Comparison of ENCODE assay signal across 8 cellular contexts in genomic region chr17:74566132-74566753, GRCh38. TPM values are rescaled to one million over a fixed set of nuclear protein-coding genes. Genes with fewer than 3 reads are reported as not detected.
DNase-seq lines count a peak whose midpoint lies in the region; ATAC-seq and TF ChIP-seq lines count a peak whose summit lies in the region.

No MANE protein-coding gene starts in this region.

- H3K27ac ChIP-seq in 22Rv1: no peak overlapping the region

- ATAC-seq in left lobe of liver (peak; percentile 58), HG02870 (IDR thresholded peaks at IDR 0.05; ENCODE audit: unreplicated experiment) (no peak)

- no peak overlapping the region for H3K4me3 ChIP-seq in astrocyte of the cerebellum (ENCODE audit: low read depth, low read length)

- DNase-seq in G401 (ENCODE audit: low spot score): peak; percentile 73
- DNase-seq in NCI-H460 (ENCODE audit: extremely low read depth, low read depth): peak; percentile 48
- no peak for DNase-seq in astrocyte of the cerebellum (ENCODE audit: low read depth)
- DNase-seq in left lobe of liver (ENCODE audit: low spot score): no peak
- no peak for DNase-seq in epidermal melanocyte (ENCODE audit: insufficient read length, low spot score)
- no peak for DNase-seq in medulla oblongata (ENCODE audit: extremely low spot score)

- in situ Hi-C loops in G401 (cut with HindIII; ENCODE audit: low sequenced_read_pairs) (no loop called here), astrocyte of the cerebellum (cut with HindIII; ENCODE audit: low sequenced_read_pairs) (no loop called here)

- TF ChIP-seq CTCF in 22Rv1 (IDR thresholded peaks at IDR 0.05): peak; percentile 79
- TF ChIP-seq CTCF in astrocyte of the cerebellum (IDR thresholded peaks at IDR 0.05; ENCODE audit: low read depth, low read length, missing control alignments): peak; percentile 48

RNA-seq across cellular contexts. Expression of gene CD300H, which starts 1.1 kb away (rescaled TPM):
- not detected in 2 replicates for total RNA-seq in G401 (2014; rRNA removed; shearing (Covaris generic))
- not detected in 2 replicates for total RNA-seq in NCI-H460 (2014; rRNA removed; shearing (Covaris generic))
- polyA plus RNA-seq in NCI-H460 (2014; cell fraction: nucleus; rRNA removed): not detected in 2 replicates
- not detected for total RNA-seq in left lobe of liver

RNA-seq across cellular contexts. Expression of gene CD300C, which starts 20.3 kb away (rescaled TPM):
- not detected in 2 replicates for total RNA-seq in G401 (2014; rRNA removed; shearing (Covaris generic))
- 0.10 and 0.26 TPM in 2 replicates for total RNA-seq in NCI-H460 (2014; rRNA removed; shearing (Covaris generic))
- polyA plus RNA-seq in NCI-H460 (2014; cell fraction: nucleus; rRNA removed): not detected in 2 replicates
- 0.50 TPM for total RNA-seq in left lobe of liver

RNA-seq across cellular contexts. Expression of gene CD300LD, which starts 25.8 kb away (rescaled TPM):
- total RNA-seq in G401 (2014; rRNA removed; shearing (Covaris generic)): not detected in 2 replicates
- total RNA-seq in NCI-H460 (2014; rRNA removed; shearing (Covaris generic)): not detected in 2 replicates
- polyA plus RNA-seq in NCI-H460 (2014; cell fraction: nucleus; rRNA removed): not detected in 2 replicates
- total RNA-seq in left lobe of liver: not detected

RNA-seq across cellular contexts. Expression of gene CD300LB, which starts 35.0 kb away (rescaled TPM):
- not detected in 2 replicates for total RNA-seq in G401 (2014; rRNA removed; shearing (Covaris generic))
- not detected in 2 replicates for total RNA-seq in NCI-H460 (2014; rRNA removed; shearing (Covaris generic))
- polyA plus RNA-seq in NCI-H460 (2014; cell fraction: nucleus; rRNA removed): not detected in 2 replicates
- total RNA-seq in left lobe of liver: 0.08 TPM

RNA-seq across cellular contexts. Expression of gene CD300E, which starts 57.3 kb away (rescaled TPM):
- not detected in 2 replicates for total RNA-seq in G401 (2014; rRNA removed; shearing (Covaris generic))
- total RNA-seq in NCI-H460 (2014; rRNA removed; shearing (Covaris generic)): not detected in 2 replicates
- polyA plus RNA-seq in NCI-H460 (2014; cell fraction: nucleus; rRNA removed): not detected in 2 replicates
- total RNA-seq in left lobe of liver: 0.08 TPM

Comparison
In these comparisons a context has a peak if more than half of its experiments do, and no peak if none do; other contexts are left out.
1. DNase-seq: peak in G401 (single experiment) and NCI-H460 (single experiment); none in astrocyte of the cerebellum (single experiment), left lobe of liver (single experiment), epidermal melanocyte (single experiment) and medulla oblongata (single experiment).